1 cellular context compared by ENCODE assay signal in genomic region chr20:32823737-32824588, GRCh38.
A peak's percentile ranks its signal among the peaks of the same experiment; 100 is the strongest.
TF ChIP-seq lines count a peak whose summit lies in the region.

No MANE protein-coding gene starts in this region.

TF ChIP-seq in HepG2, 621 proteins besides CTCF, POLR2A, EP300 and RAD21 (continued from another document and continues in another):
- no peak for TF ChIP-seq ZBTB7A (CRISPR knock-in tag; IDR thresholded peaks at IDR 0.05)
- TF ChIP-seq TCF12 (IDR thresholded peaks at IDR 0.05), result no peak
- TF ChIP-seq TCF12 (CRISPR knock-in tag; IDR thresholded peaks at IDR 0.05), result no peak
- TF ChIP-seq ZNF737 (CRISPR knock-in tag; IDR thresholded peaks at IDR 0.05; ENCODE audit: borderline replicate concordance), result no peak
- TF ChIP-seq ZNF552 (CRISPR knock-in tag; IDR thresholded peaks at IDR 0.05; ENCODE audit: borderline replicate concordance), result no peak
- no peak for TF ChIP-seq KDM2A (CRISPR knock-in tag; IDR thresholded peaks at IDR 0.05; ENCODE audit: borderline replicate concordance, low read depth)
- no peak for TF ChIP-seq ZNF512 (CRISPR knock-in tag; IDR thresholded peaks at IDR 0.05)
- no peak for TF ChIP-seq ZNF781 (CRISPR knock-in tag; IDR thresholded peaks at IDR 0.05; ENCODE audit: borderline replicate concordance, not compliant biosample characterization)
- no peak for TF ChIP-seq ZNF362 (CRISPR knock-in tag; IDR thresholded peaks at IDR 0.05; ENCODE audit: borderline replicate concordance)
- no peak for TF ChIP-seq GPN1 (CRISPR knock-in tag; IDR thresholded peaks at IDR 0.05; ENCODE audit: borderline replicate concordance)
- no peak for TF ChIP-seq ZNF20 (CRISPR knock-in tag; IDR thresholded peaks at IDR 0.05)
- TF ChIP-seq ZNF407 (CRISPR knock-in tag; IDR thresholded peaks at IDR 0.05; ENCODE audit: not compliant biosample characterization), result no peak
- no peak for TF ChIP-seq PTBP1 (IDR thresholded peaks at IDR 0.05; ENCODE audit: low read depth, low read length, poor library complexity, severe bottlenecking)
- TF ChIP-seq ZSCAN22 (CRISPR knock-in tag; IDR thresholded peaks at IDR 0.05), result no peak
- no peak for TF ChIP-seq ATAD3A (CRISPR knock-in tag; IDR thresholded peaks at IDR 0.05)
- peak; percentile 28; the same call in 1 of the 2 replicates for TF ChIP-seq ZFP82 (CRISPR knock-in tag; IDR thresholded peaks at IDR 0.05; ENCODE audit: borderline replicate concordance)
- TF ChIP-seq ZNF101 (CRISPR knock-in tag; IDR thresholded peaks at IDR 0.05; ENCODE audit: borderline replicate concordance, low read depth), result no peak
- TF ChIP-seq SOX5 (CRISPR knock-in tag; IDR thresholded peaks at IDR 0.05; ENCODE audit: borderline replicate concordance), result 0 out of 2 replicates have a peak, but pooled peaks have one; percentile 22
- 0 out of 2 replicates have a peak, but pooled peaks have one; percentile 18 for TF ChIP-seq ZFP91 (CRISPR knock-in tag; IDR thresholded peaks at IDR 0.05; ENCODE audit: borderline replicate concordance)
- no peak for TF ChIP-seq ZNF446 (CRISPR knock-in tag; IDR thresholded peaks at IDR 0.05)
- TF ChIP-seq ZNF768 (CRISPR knock-in tag; IDR thresholded peaks at IDR 0.05), result no peak
- TF ChIP-seq ELF3 (CRISPR knock-in tag; IDR thresholded peaks at IDR 0.05), result no peak
- 0 out of 2 replicates have a peak, but pooled peaks have one; percentile 31 for TF ChIP-seq EHMT2 (IDR thresholded peaks at IDR 0.05; ENCODE audit: borderline replicate concordance, low read depth, low read length)
- TF ChIP-seq ZFP36 (IDR thresholded peaks at IDR 0.05; ENCODE audit: borderline replicate concordance, low read depth, low read length, partially characterized antibody), result no peak
- TF ChIP-seq ZNF296 (CRISPR knock-in tag; conservative IDR thresholded peaks at IDR 0.05), result no peak
- no peak for TF ChIP-seq PRMT3 (CRISPR knock-in tag; IDR thresholded peaks at IDR 0.05; ENCODE audit: borderline replicate concordance, low read depth)
- no peak for TF ChIP-seq ZNF333 (CRISPR knock-in tag; IDR thresholded peaks at IDR 0.05; ENCODE audit: borderline replicate concordance)
- TF ChIP-seq ZBTB33 (CRISPR knock-in tag; IDR thresholded peaks at IDR 0.05), result peak; percentile 100
- no peak for TF ChIP-seq ETS1 (CRISPR knock-in tag; IDR thresholded peaks at IDR 0.05)
- TF ChIP-seq NFKBIZ (CRISPR knock-in tag; IDR thresholded peaks at IDR 0.05), result no peak
- TF ChIP-seq MNT (IDR thresholded peaks at IDR 0.05), result no peak
- peak; percentile 65; the same call in 1 of the 2 replicates for TF ChIP-seq ZNF343 (CRISPR knock-in tag; IDR thresholded peaks at IDR 0.05)
- TF ChIP-seq ZXDC (CRISPR knock-in tag; IDR thresholded peaks at IDR 0.05), result no peak
- TF ChIP-seq HINFP (CRISPR knock-in tag; IDR thresholded peaks at IDR 0.05; ENCODE audit: low read depth), result no peak
- no peak for TF ChIP-seq ZNF883 (CRISPR knock-in tag; IDR thresholded peaks at IDR 0.05; ENCODE audit: not compliant biosample characterization)
- no peak for TF ChIP-seq FOSL2 (CRISPR knock-in tag; IDR thresholded peaks at IDR 0.05)
